In genomic region chr18:21031845-21032244, GRCh38 we compare ENCODE assay signal across 17 cellular contexts.
DNase-seq lines count a peak whose midpoint lies in the region; ATAC-seq, FAIRE-seq and TF ChIP-seq lines count a peak whose summit lies in the region.
"Had no signal": no experiment of that assay in that cellular context is flagged by ENCODE, and none has a peak within 500 bp of the region (broad histone marks: within the 10 kb centered on the region; RNA-seq: fewer than 3 reads in every experiment).

No MANE protein-coding gene starts in this region.

- peak; percentile 29 for FAIRE-seq in D721Med (lab: Jason Lieb, UNC)
- FAIRE-seq: GM12878 had no signal

- H3K36me3 Mint-ChIP-seq in activated naive CD8-positive, alpha-beta T cell = peaks cover 27% of the 10 kb centered on the region
- H3K36me3 Mint-ChIP-seq in activated naive CD8-positive, alpha-beta T cell treated with anti-CD3 and anti-CD28 coated beads for 36 hours = peaks cover 43% of the 10 kb centered on the region
- H3K36me3 Mint-ChIP-seq in dendritic cell treated with granulocyte-macrophage colony-stimulating factor and Interleukin-4, amounts not matched to agents 40 ng/mL and 50 ng/mL, for 4 days (ENCODE audit: low read depth) = peaks cover 72% of the 10 kb centered on the region
- peaks cover 37 to 51% of the 10 kb centered on the region in 2 donors for H3K36me3 Mint-ChIP-seq in stimulated activated naive B cell treated with anti-CD40 and anti-IgM and Interleukin-4, amounts not matched to agents 10 μg/mL and 1 μg/mL and 100 μg/mL, for 72 hours

- no peak for DNase-seq in activated naive CD8-positive, alpha-beta T cell treated with anti-CD3 and anti-CD28 coated beads for 36 hours
- DNase-seq in D721Med (ENCODE audit: insufficient read length, low spot score) = no peak
- no peak for DNase-seq in stimulated activated naive B cell treated with anti-CD40 and anti-IgM and Interleukin-4, amounts not matched to agents 10 μg/mL and 1 μg/mL and 100 μg/mL, for 72 hours
- no peak for DNase-seq in DMS114 treated with DMSO at 0.1 percent for 48 hours (lab: John Stamatoyannopoulos, UW; ENCODE audit: unreplicated experiment)
- DNase-seq in NCI-H146 (lab: John Stamatoyannopoulos, UW) = no peak
- DNase-seq: 8988T; CD8-positive, alpha-beta memory T cell; COR-L47; DMS153; DMS79 treated with DMSO at 0.1 percent for 48 hours; GF-D8; GOT3; H7 had no signal

- no peak for TF ChIP-seq CTCF in D721Med (IDR thresholded peaks at IDR 0.05; ENCODE audit: insufficient read depth, missing control alignments)

- H3K9me3 Mint-ChIP-seq in activated naive CD8-positive, alpha-beta T cell (ENCODE audit: low read depth) = peaks cover 8% of the 10 kb centered on the region
- peaks cover 13% of the 10 kb centered on the region for H3K9me3 Mint-ChIP-seq in activated naive CD8-positive, alpha-beta T cell treated with anti-CD3 and anti-CD28 coated beads for 36 hours
- H3K9me3 Mint-ChIP-seq in dendritic cell treated with granulocyte-macrophage colony-stimulating factor and Interleukin-4, amounts not matched to agents 40 ng/mL and 50 ng/mL, for 4 days = peaks cover 10% of the 10 kb centered on the region
- peaks cover 7 to 12% of the 10 kb centered on the region in 2 donors for H3K9me3 Mint-ChIP-seq in stimulated activated naive B cell treated with anti-CD40 and anti-IgM and Interleukin-4, amounts not matched to agents 10 μg/mL and 1 μg/mL and 100 μg/mL, for 72 hours

- H3K4me3 Mint-ChIP-seq in activated naive CD8-positive, alpha-beta T cell = no peak overlapping the region
- H3K4me3 Mint-ChIP-seq in activated naive CD8-positive, alpha-beta T cell treated with anti-CD3 and anti-CD28 coated beads for 36 hours = no peak overlapping the region
- no peak overlapping the region for H3K4me3 Mint-ChIP-seq in dendritic cell treated with granulocyte-macrophage colony-stimulating factor and Interleukin-4, amounts not matched to agents 40 ng/mL and 50 ng/mL, for 4 days
- no peak overlapping the region for H3K4me3 Mint-ChIP-seq in stimulated activated naive B cell treated with anti-CD40 and anti-IgM and Interleukin-4, amounts not matched to agents 10 μg/mL and 1 μg/mL and 100 μg/mL, for 72 hours

- no peak for ATAC-seq in stimulated activated naive B cell treated with anti-CD40 and anti-IgM and Interleukin-4, amounts not matched to agents 10 μg/mL and 1 μg/mL and 100 μg/mL, for 72 hours (replicated peaks)
- ATAC-seq: GM12878, HCT116 had no signal

- peaks cover 5% of the 10 kb centered on the region for H3K4me1 Mint-ChIP-seq in activated naive CD8-positive, alpha-beta T cell (ENCODE audit: low read depth)
- H3K4me1 Mint-ChIP-seq in activated naive CD8-positive, alpha-beta T cell treated with anti-CD3 and anti-CD28 coated beads for 36 hours = no peaks in the 10 kb centered on the region
- peaks cover 11% of the 10 kb centered on the region for H3K4me1 Mint-ChIP-seq in dendritic cell treated with granulocyte-macrophage colony-stimulating factor and Interleukin-4, amounts not matched to agents 40 ng/mL and 50 ng/mL, for 4 days (ENCODE audit: low read depth)
- H3K4me1 Mint-ChIP-seq in stimulated activated naive B cell treated with anti-CD40 and anti-IgM and Interleukin-4, amounts not matched to agents 10 μg/mL and 1 μg/mL and 100 μg/mL, for 72 hours = peaks cover 10 to 19% of the 10 kb centered on the region in 2 donors

- H3K27ac Mint-ChIP-seq in activated naive CD8-positive, alpha-beta T cell = peak overlapping the region; percentile 37
- H3K27ac Mint-ChIP-seq in activated naive CD8-positive, alpha-beta T cell treated with anti-CD3 and anti-CD28 coated beads for 36 hours = no peak overlapping the region
- H3K27ac Mint-ChIP-seq in dendritic cell treated with granulocyte-macrophage colony-stimulating factor and Interleukin-4, amounts not matched to agents 40 ng/mL and 50 ng/mL, for 4 days = peak overlapping the region; percentile 10
- H3K27ac Mint-ChIP-seq in stimulated activated naive B cell treated with anti-CD40 and anti-IgM and Interleukin-4, amounts not matched to agents 10 μg/mL and 1 μg/mL and 100 μg/mL, for 72 hours = peak overlapping the region; percentile 28

- no peaks in the 10 kb centered on the region for H3K27me3 Mint-ChIP-seq in activated naive CD8-positive, alpha-beta T cell
- no peaks in the 10 kb centered on the region for H3K27me3 Mint-ChIP-seq in activated naive CD8-positive, alpha-beta T cell treated with anti-CD3 and anti-CD28 coated beads for 36 hours
- H3K27me3 Mint-ChIP-seq in dendritic cell treated with granulocyte-macrophage colony-stimulating factor and Interleukin-4, amounts not matched to agents 40 ng/mL and 50 ng/mL, for 4 days = no peaks in the 10 kb centered on the region
- no peaks in the 10 kb centered on the region for H3K27me3 Mint-ChIP-seq in stimulated activated naive B cell treated with anti-CD40 and anti-IgM and Interleukin-4, amounts not matched to agents 10 μg/mL and 1 μg/mL and 100 μg/mL, for 72 hours
- H3K27me3 Mint-ChIP-seq: CD8-positive, alpha-beta memory T cell had no signal

- intact Hi-C loops in dendritic cell treated with granulocyte-macrophage colony-stimulating factor and Interleukin-4, amounts not matched to agents 40 ng/mL and 50 ng/mL, for 4 days (cut with micrococcal nuclease) = no loop called here
